Comparison of ENCODE assay signal across 19 cellular contexts in genomic region chr10:71978988-71979691, GRCh38. TPM values are rescaled to one million over a fixed set of nuclear protein-coding genes. Genes with fewer than 3 reads are reported as not detected.
DNase-seq lines count a peak whose midpoint lies in the region; ATAC-seq and TF ChIP-seq lines count a peak whose summit lies in the region.
"Had no signal": no experiment of that assay in that cellular context is flagged by ENCODE, and none has a peak within 500 bp of the region (broad histone marks: within the 10 kb centered on the region; RNA-seq: fewer than 3 reads in every experiment).

No MANE protein-coding gene starts in this region.

- H3K9me3 Mint-ChIP-seq in nephron = no peaks in the 10 kb centered on the region
- H3K9me3 Mint-ChIP-seq in effector memory CD8-positive, alpha-beta T cell = no peaks in the 10 kb centered on the region

- peaks cover 3% of the 10 kb centered on the region for H3K36me3 Mint-ChIP-seq in nephron (ENCODE audit: low read depth)
- H3K36me3 Mint-ChIP-seq in effector memory CD8-positive, alpha-beta T cell (ENCODE audit: insufficient read depth) = no peaks in the 10 kb centered on the region

- no peaks in the 10 kb centered on the region for H3K9me3 ChIP-seq in IMR-90 (ENCODE audit: control insufficient read depth, insufficient read depth, low read length)
- H3K9me3 ChIP-seq in testis = no peaks in the 10 kb centered on the region
- H3K9me3 ChIP-seq: BE2C, gastrocnemius medialis, mucosa of descending colon, psoas muscle had no signal

- dilution Hi-C loops in IMR-90 (cut with HindIII; ENCODE audit: low sequenced_read_pairs, unreplicated experiment) = no loop called here

- no peak for ATAC-seq in IMR-90 (ENCODE audit: low read depth)
- ATAC-seq in GM18858 (IDR thresholded peaks at IDR 0.05; ENCODE audit: unreplicated experiment) = no peak
- no peak for ATAC-seq in effector memory CD8-positive, alpha-beta T cell (replicated peaks)
- ATAC-seq: gastrocnemius medialis, mucosa of descending colon, psoas muscle had no signal

- H3K9me1 ChIP-seq in IMR-90 (ENCODE audit: insufficient read depth, low read length) = peaks cover 29% of the 10 kb centered on the region

- H2AK5ac ChIP-seq in IMR-90 (ENCODE audit: low read depth, low read length) = peak overlapping the region; percentile 11; the same call in 1 of the 2 replicates

- H4K8ac ChIP-seq in IMR-90 (ENCODE audit: low read depth in 2 of 2, low read length in 2 of 2) = no peak overlapping the region

- H4K91ac ChIP-seq in IMR-90 (ENCODE audit: insufficient read depth, low read depth, low read length) = no peak overlapping the region

- H3K4me1 ChIP-seq in IMR-90 (ENCODE audit: control insufficient read depth, insufficient read depth, low read length) (peaks cover 44% of the 10 kb centered on the region), testis (peaks cover 97% of the 10 kb centered on the region)

- TF ChIP-seq RAD21 in IMR-90 (IDR thresholded peaks at IDR 0.05; ENCODE audit: low read length) = no peak

- H3K36me3 ChIP-seq in IMR-90 (ENCODE audit: control insufficient read depth, insufficient read depth, low read length) = no peaks in the 10 kb centered on the region
- no peaks in the 10 kb centered on the region for H3K36me3 ChIP-seq in testis (ENCODE audit: low read depth, missing control alignments)
- H3K36me3 ChIP-seq: BE2C, gastrocnemius medialis had no signal

- no peak overlapping the region for H2AFZ ChIP-seq in IMR-90 (replicated peaks; ENCODE audit: low read length, poor library complexity)

- H3K27me3 Mint-ChIP-seq in nephron (ENCODE audit: low read depth) = peaks cover 7% of the 10 kb centered on the region
- peaks cover 3 to 40% of the 10 kb centered on the region in 2 donors for H3K27me3 Mint-ChIP-seq in effector memory CD8-positive, alpha-beta T cell

- H3K4me3 ChIP-seq in IMR-90 (ENCODE audit: insufficient read depth, low read depth, low read length) (no peak overlapping the region), testis (no peak overlapping the region)
- H3K4me3 ChIP-seq: gastrocnemius medialis, mucosa of descending colon, psoas muscle had no signal

- no peak for DNase-seq in IMR-90
- DNase-seq in testis = no peak
- DNase-seq in activated gamma-delta T cell (lab: John Stamatoyannopoulos, UW) = no peak
- DNase-seq in effector memory CD8-positive, alpha-beta T cell = no peak
- DNase-seq in OCI-M1 (lab: John Stamatoyannopoulos, UW) = no peak
- DNase-seq: activated CD8-positive, alpha-beta memory T cell treated with anti-CD3 and anti-CD28 coated beads for 24 hours; activated effector memory CD4-positive, alpha-beta T cell treated with anti-CD3 and anti-CD28 coated beads, Interleukin-2, amount 50 U/mL, for 16 hours; BE2C; DND-41; gastrocnemius medialis; mucosa of descending colon; NCI-H1694 treated with DMSO at 0.1 percent for 48 hours; NCI-H510A; stimulated activated CD4-positive, alpha-beta T cell treated with anti-CD3 and anti-CD28 coated beads, Interleukin-1b, Interleukin-23, amount 100 ng/mL, for 48 hours had no signal

- TF ChIP-seq POLR2A in IMR-90 (IDR thresholded peaks at IDR 0.05; ENCODE audit: low read depth, low read length) = no peak
- TF ChIP-seq POLR2A in testis (IDR thresholded peaks at IDR 0.05) = no peak

- H3K27ac Mint-ChIP-seq in nephron = peak overlapping the region; percentile 80 to 98 (median 94)
- H3K27ac Mint-ChIP-seq in effector memory CD8-positive, alpha-beta T cell = no peak overlapping the region

- H4K20me1 ChIP-seq in IMR-90 (ENCODE audit: insufficient read depth, low read length) = peaks cover 34% of the 10 kb centered on the region

- H3K4ac ChIP-seq in IMR-90 (ENCODE audit: low read depth, low read length) = no peak overlapping the region; the same call in 1 of the 2 replicates

- H3K56ac ChIP-seq in IMR-90 (ENCODE audit: extremely low read depth, insufficient read depth, low read length) = no peak overlapping the region

- intact Hi-C loops in IMR-90 (cut with micrococcal nuclease) (no loop called here), testis (cut with DNase I; ENCODE audit: low total_unique reads) (no loop called here)

- H3K27me3 ChIP-seq in IMR-90 (ENCODE audit: control insufficient read depth, insufficient read depth, low read length) (no peaks in the 10 kb centered on the region), testis (no peaks in the 10 kb centered on the region)
- H3K27me3 ChIP-seq: BE2C, gastrocnemius medialis had no signal

- H3K4me3 Mint-ChIP-seq in nephron = no peak overlapping the region
- no peak overlapping the region for H3K4me3 Mint-ChIP-seq in effector memory CD8-positive, alpha-beta T cell

- no TSS peak for BruUV-seq in IMR-90 (replicated peaks; lab: Mats Ljungman, UMichigan)

- peak overlapping the region; percentile 16; the same call in 1 of the 2 replicates for H3K23ac ChIP-seq in IMR-90 (ENCODE audit: low read depth, low read length)

- H3K27ac ChIP-seq in IMR-90 (ENCODE audit: insufficient read depth, low read length) (no peak overlapping the region), cingulate gyrus (ENCODE audit: low read depth, low read length) (peak overlapping the region; percentile 97), testis (peak overlapping the region; percentile 77 to 78)

- no peak overlapping the region for H3K18ac ChIP-seq in IMR-90 (ENCODE audit: low read depth, low read length)

- TF ChIP-seq CTCF in IMR-90 (conservative IDR thresholded peaks at IDR 0.05; ENCODE audit: low read depth, low read length) (no peak), nephron (IDR thresholded peaks at IDR 0.05; ENCODE audit: unreplicated experiment in 3 of 3) (no peak), testis (IDR thresholded peaks at IDR 0.05) (no peak)

- no peak overlapping the region for H3K9ac ChIP-seq in IMR-90 (ENCODE audit: low read depth, low read length)

- H3K14ac ChIP-seq in IMR-90 (replicated peaks; ENCODE audit: low read depth, low read length) = no peak overlapping the region

- no peak overlapping the region for H2BK120ac ChIP-seq in IMR-90 (ENCODE audit: low read depth, low read length)

- H3K79me1 ChIP-seq in IMR-90 (ENCODE audit: low read depth in 1 of 2, low read length in 2 of 2) = peaks cover 32 to 89% of the 10 kb centered on the region in 2 experiments

- H2AK9ac ChIP-seq in IMR-90 (replicated peaks; ENCODE audit: low read depth, low read length, poor library complexity) = peak overlapping the region; percentile 20

- H3K4me2 ChIP-seq in IMR-90 (ENCODE audit: low read depth, low read length) = no peak overlapping the region

- H2BK20ac ChIP-seq in IMR-90 (ENCODE audit: low read depth, low read length) = no peak overlapping the region

- H4K5ac ChIP-seq in IMR-90 (ENCODE audit: low read depth, low read length) = no peak overlapping the region

- peaks cover 76% of the 10 kb centered on the region for H3K4me1 Mint-ChIP-seq in nephron
- H3K4me1 Mint-ChIP-seq in effector memory CD8-positive, alpha-beta T cell (ENCODE audit: low read depth in 2 of 2) = no peaks in the 10 kb centered on the region

- no peak overlapping the region for H2BK15ac ChIP-seq in IMR-90 (ENCODE audit: low read depth, low read length)

- in situ Hi-C loops in IMR-90 (cut with MboI; ENCODE audit: low sequenced_read_pairs) = no loop called here

- CTCF ChIA-PET in IMR-90 (lab: Yijun Ruan, JAX) = no interaction called here

- peak overlapping the region; percentile 31 for H2BK5ac ChIP-seq in IMR-90 (ENCODE audit: low read depth, low read length, poor library complexity, severe bottlenecking)

- no CpG with 5 or more reads among the region's 15 CpGs for WGBS in IMR-90 (ENCODE audit: extremely low coverage in 2 of 2, insufficient read length in 1 of 2), 2 experiments
- WGBS in testis, 2 donors = 49 to 62% methylated on average over 15 of the region's 15 CpGs

- POLR2A ChIA-PET in IMR-90 (lab: Charles Lee; ENCODE audit: unreplicated experiment) = no interaction called here

TF ChIP-seq in IMR-90, 13 proteins besides CTCF, POLR2A, EP300 and RAD21:
- TF ChIP-seq ELK1 (IDR thresholded peaks at IDR 0.05; ENCODE audit: borderline replicate concordance, low read depth, low read length) = no peak
- TF ChIP-seq FOS (IDR thresholded peaks at IDR 0.05; ENCODE audit: low read depth, low read length) = no peak
- no peak for TF ChIP-seq USF2 (IDR thresholded peaks at IDR 0.05; ENCODE audit: low read depth, low read length)
- no peak for TF ChIP-seq MAFK (IDR thresholded peaks at IDR 0.05; ENCODE audit: low read depth, low read length)
- no peak for TF ChIP-seq CHD1 (IDR thresholded peaks at IDR 0.05; ENCODE audit: low read depth, low read length)
- no peak for TF ChIP-seq MAZ (IDR thresholded peaks at IDR 0.05; ENCODE audit: borderline replicate concordance, low read depth, low read length)
- TF ChIP-seq MXI1 (IDR thresholded peaks at IDR 0.05; ENCODE audit: borderline replicate concordance, low read depth, low read length) = no peak
- TF ChIP-seq SMC3 (IDR thresholded peaks at IDR 0.05; ENCODE audit: low read depth, low read length) = no peak
- TF ChIP-seq RCOR1 (IDR thresholded peaks at IDR 0.05; ENCODE audit: insufficient replicate concordance, low read length) = no peak
- TF ChIP-seq NFE2L2 (IDR thresholded peaks at IDR 0.05; ENCODE audit: low read depth, low read length) = no peak

RNA-seq across cellular contexts. Expression of gene CHST3, which starts 14.9 kb away (rescaled TPM):
- total RNA-seq in IMR-90 (2012; rRNA removed) = 9.0 and 10.6 TPM in 2 replicates
- 8.6 and 9.1 TPM in 2 replicates for polyA plus RNA-seq in IMR-90 (2012; rRNA removed)
- 5.5 and 6.1 TPM in 2 replicates for polyA plus RNA-seq in IMR-90 (2012; cell fraction: cytosol; rRNA removed)
- polyA plus RNA-seq in IMR-90 (2012; cell fraction: nucleus; rRNA removed; ENCODE audit: low replicate concordance) = 5.5 and 7.2 TPM in 2 replicates
- total RNA-seq in testis = 100 to 1,000 TPM; 107 to 218 TPM
- polyA plus RNA-seq in testis (ENCODE audit: insufficient read depth, low read depth, low replicate concordance) = 55.3 TPM
- total RNA-seq: OCI-LY7 had no signal

Comparison
In these comparisons a context has a peak if more than half of its experiments do, and no peak if none do; other contexts are left out.
1. H3K27ac Mint-ChIP-seq: peak in nephron (3 of 3); none in effector memory CD8-positive, alpha-beta T cell (0 of 2).